Comparison of ENCODE assay signal across 16 cellular contexts in the genomic region with DNA sequence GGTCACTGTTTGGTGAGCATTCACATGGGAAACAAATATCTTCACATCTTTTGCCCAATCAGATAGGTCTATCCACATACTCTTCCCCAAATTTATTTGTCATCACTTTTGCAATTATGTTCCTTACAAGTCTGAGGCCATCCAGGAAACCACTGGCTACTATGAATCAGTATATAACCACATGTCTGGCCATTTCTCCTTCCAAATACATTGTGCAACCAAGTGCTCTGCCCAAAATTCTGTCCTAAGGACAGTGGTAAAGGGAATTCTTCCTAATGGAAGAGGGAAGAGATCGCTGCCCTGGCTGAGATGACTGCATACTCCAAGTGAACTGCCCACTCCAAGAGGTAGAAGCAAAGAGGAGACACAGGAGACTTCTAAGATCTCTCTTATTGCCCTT.
DNase-seq lines count a peak whose midpoint lies in the region; ATAC-seq and TF ChIP-seq lines count a peak whose summit lies in the region.
"Had no signal": no experiment of that assay in that cellular context is flagged by ENCODE, and none has a peak within 500 bp of the region (broad histone marks: within the 10 kb centered on the region; RNA-seq: fewer than 3 reads in every experiment).

No MANE protein-coding gene starts in this region.

- no peak overlapping the region for H3K4me3 Mint-ChIP-seq in activated naive CD8-positive, alpha-beta T cell treated with anti-CD3 and anti-CD28 coated beads for 36 hours

- H3K27ac ChIP-seq in RWPE2 (ENCODE audit: poor library complexity, severe bottlenecking) = peak overlapping the region; percentile 18

- H3K36me3 ChIP-seq in RWPE2 (ENCODE audit: low read depth) = no peaks in the 10 kb centered on the region

- H3K4me3 ChIP-seq in RWPE2 (ENCODE audit: severe bottlenecking) (no peak overlapping the region), fibroblast of pulmonary artery (replicated peaks; ENCODE audit: low read depth, low read length) (no peak overlapping the region)

- intact Hi-C loops in sciatic nerve (cut with DNase I) = no loop called here
- intact Hi-C loops in head of caudate nucleus (cut with DNase I) = no loop called here

- DNase-seq in EL = peak; percentile 86
- no peak for DNase-seq in RWPE2 (ENCODE audit: low spot score)
- peak; percentile 97 for DNase-seq in fibroblast of pulmonary artery (ENCODE audit: low read depth)
- DNase-seq in sciatic nerve (ENCODE audit: low spot score) = no peak
- no peak for DNase-seq in NCI-H524 (lab: John Stamatoyannopoulos, UW)
- DNase-seq in activated naive CD8-positive, alpha-beta T cell treated with anti-CD3 and anti-CD28 coated beads for 36 hours = no peak
- DNase-seq in head of caudate nucleus = no peak
- DNase-seq: activated CD4-positive, alpha-beta T cell treated with anti-CD3 and anti-CD28 coated beads, Interleukin-2, amount 50 U/mL, for 1 hour; activated effector memory CD4-positive, alpha-beta T cell treated with Interleukin-2 at 50 U/mL for 16 hours; Caco-2; left colon; NCI-H187; occipital lobe; stimulated activated CD4-positive, alpha-beta T cell treated with anti-CD3 and anti-CD28 coated beads, Interleukin-1b, Interleukin-23, amount 100 ng/mL, for 48 hours; stimulated activated naive CD4-positive, alpha-beta T cell had no signal

- no peak overlapping the region for H3K27ac Mint-ChIP-seq in activated naive CD8-positive, alpha-beta T cell treated with anti-CD3 and anti-CD28 coated beads for 36 hours

- H3K27me3 ChIP-seq in RWPE2 (ENCODE audit: insufficient read depth, poor library complexity, severe bottlenecking) = no peaks in the 10 kb centered on the region

- peaks cover 20% of the 10 kb centered on the region for H3K4me1 Mint-ChIP-seq in activated naive CD8-positive, alpha-beta T cell treated with anti-CD3 and anti-CD28 coated beads for 36 hours

- peaks cover 25% of the 10 kb centered on the region for H3K4me1 ChIP-seq in RWPE2 (ENCODE audit: insufficient read depth, poor library complexity, severe bottlenecking)

- peaks cover 2% of the 10 kb centered on the region for H3K9me3 Mint-ChIP-seq in activated naive CD8-positive, alpha-beta T cell treated with anti-CD3 and anti-CD28 coated beads for 36 hours

- TF ChIP-seq CTCF in RWPE2 (IDR thresholded peaks at IDR 0.05; ENCODE audit: poor library complexity, severe bottlenecking) = no peak
- TF ChIP-seq CTCF in fibroblast of pulmonary artery (IDR thresholded peaks at IDR 0.05; ENCODE audit: low read length, missing control alignments) = no peak

- ATAC-seq in RWPE2 (ENCODE audit: low read depth) (peak; percentile 75), sciatic nerve (peak; percentile 91), GM19023 (IDR thresholded peaks at IDR 0.05; ENCODE audit: unreplicated experiment) (no peak)
- ATAC-seq: left colon had no signal

- peaks cover 2% of the 10 kb centered on the region for H3K36me3 Mint-ChIP-seq in activated naive CD8-positive, alpha-beta T cell treated with anti-CD3 and anti-CD28 coated beads for 36 hours

- H3K9me3 ChIP-seq in RWPE2 (ENCODE audit: severe bottlenecking) = no peaks in the 10 kb centered on the region

- H3K27me3 Mint-ChIP-seq in activated naive CD8-positive, alpha-beta T cell treated with anti-CD3 and anti-CD28 coated beads for 36 hours = no peaks in the 10 kb centered on the region

Comparison
In these comparisons a context has a peak if more than half of its experiments do, and no peak if none do; other contexts are left out.
1. DNase-seq: peak in EL (single experiment) and fibroblast of pulmonary artery (single experiment); none in RWPE2 (single experiment), sciatic nerve (single experiment), NCI-H524 (0 of 2), activated naive CD8-positive, alpha-beta T cell treated with anti-CD3 and anti-CD28 coated beads for 36 hours (single experiment) and head of caudate nucleus (0 of 42).